In the genomic region with DNA sequence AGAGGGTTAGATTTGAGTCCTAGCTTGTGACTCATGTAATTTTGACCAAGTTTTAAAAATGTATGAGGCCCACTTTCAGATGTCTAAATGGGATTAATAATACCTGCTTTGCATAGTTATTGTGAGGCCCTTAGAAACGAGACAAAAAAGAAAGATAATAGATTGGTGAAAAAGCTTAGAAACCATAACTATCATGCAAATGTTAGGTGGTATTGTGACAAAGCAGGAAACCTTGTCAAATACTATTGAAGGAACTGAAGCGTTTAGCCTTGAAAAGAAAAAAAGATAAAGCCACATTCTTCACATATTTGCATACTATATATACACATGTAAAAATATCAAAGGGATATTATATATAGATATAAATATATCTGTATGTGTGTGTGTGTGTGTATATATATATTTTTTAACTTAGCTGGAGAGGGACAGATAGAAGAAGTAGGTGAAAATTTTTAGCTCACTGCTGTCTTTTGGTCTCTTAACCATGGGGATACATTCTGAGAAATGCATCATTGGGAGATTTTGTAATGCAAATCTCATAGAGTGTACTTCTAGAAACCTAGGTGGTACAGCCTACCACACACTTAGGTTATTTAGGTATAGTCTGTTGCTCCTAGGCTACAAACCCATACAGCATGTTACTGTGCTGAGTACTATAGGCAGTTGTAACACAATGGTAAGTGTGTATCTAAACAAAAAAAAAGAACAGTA, we compare ENCODE assay signal across 16 cellular contexts.
DNase-seq lines count a peak whose midpoint lies in the region; ATAC-seq, FAIRE-seq and TF ChIP-seq lines count a peak whose summit lies in the region.
"Had no signal": no experiment of that assay in that cellular context is flagged by ENCODE, and none has a peak within 500 bp of the region (broad histone marks: within the 10 kb centered on the region; RNA-seq: fewer than 3 reads in every experiment).

No MANE protein-coding gene starts in this region.

- H3K9me3 Mint-ChIP-seq in osteocyte (ENCODE audit: unreplicated experiment), result peaks cover 7% of the 10 kb centered on the region

- ATAC-seq in GM18498 (IDR thresholded peaks at IDR 0.05; ENCODE audit: unreplicated experiment), result peak; percentile 86
- ATAC-seq in GM21360 (IDR thresholded peaks at IDR 0.05; ENCODE audit: unreplicated experiment), result peak; percentile 56
- ATAC-seq in HG02981 (IDR thresholded peaks at IDR 0.05; ENCODE audit: unreplicated experiment), result peak; percentile 89
- ATAC-seq: psoas muscle had no signal

- no peak for FAIRE-seq in GM12891 (lab: Jason Lieb, UNC)
- FAIRE-seq: G401.6 had no signal

- H3K27me3 Mint-ChIP-seq in osteocyte (ENCODE audit: unreplicated experiment), result no peaks in the 10 kb centered on the region
- H3K27me3 Mint-ChIP-seq: activated naive CD8-positive, alpha-beta T cell; dendritic cell treated with granulocyte-macrophage colony-stimulating factor and Interleukin-4, amounts not matched to agents 40 ng/mL and 50 ng/mL, for 4 days had no signal

- H3K36me3 Mint-ChIP-seq in osteocyte (ENCODE audit: unreplicated experiment), result peaks cover 6% of the 10 kb centered on the region

- no peak overlapping the region for H3K4me3 Mint-ChIP-seq in osteocyte (ENCODE audit: unreplicated experiment)
- H3K4me3 Mint-ChIP-seq: activated naive CD8-positive, alpha-beta T cell; dendritic cell treated with granulocyte-macrophage colony-stimulating factor and Interleukin-4, amounts not matched to agents 40 ng/mL and 50 ng/mL, for 4 days had no signal

- no peak for TF ChIP-seq CTCF in osteocyte (IDR thresholded peaks at IDR 0.05)

- no peak for TF ChIP-seq POLR2A in GM12891 (IDR thresholded peaks at IDR 0.05; ENCODE audit: low read depth, low read length)

- no peak overlapping the region for H3K27ac Mint-ChIP-seq in osteocyte (ENCODE audit: unreplicated experiment)
- H3K27ac Mint-ChIP-seq: activated naive CD8-positive, alpha-beta T cell; dendritic cell treated with granulocyte-macrophage colony-stimulating factor and Interleukin-4, amounts not matched to agents 40 ng/mL and 50 ng/mL, for 4 days had no signal

- peaks cover 6% of the 10 kb centered on the region for H3K4me1 Mint-ChIP-seq in osteocyte (ENCODE audit: unreplicated experiment)

- DNase-seq in NCI-H526 (lab: John Stamatoyannopoulos, UW) (peak; percentile 61 to 63), NOMO-1 (lab: John Stamatoyannopoulos, UW; ENCODE audit: unreplicated experiment in 2 of 2) (no peak), GM12891 (ENCODE audit: insufficient read length, low spot score) (no peak), osteocyte (ENCODE audit: extremely low spot score, unreplicated experiment) (no peak), HUDEP-2 (lab: John Stamatoyannopoulos, UW; ENCODE audit: unreplicated experiment in 76 of 76) (no peak)
- DNase-seq: activated CD4-positive, alpha-beta T cell treated with anti-CD3 and anti-CD28 coated beads for 48 hours; NCI-H510A treated with DMSO at 0.1 percent for 48 hours; psoas muscle; SK-N-SH; thyroid gland had no signal

TF ChIP-seq in GM12891, 5 proteins besides CTCF, POLR2A, EP300 and RAD21:
- no peak for TF ChIP-seq POLR2AphosphoS5 (IDR thresholded peaks at IDR 0.05; ENCODE audit: low read depth, low read length)
- no peak for TF ChIP-seq SPI1 (IDR thresholded peaks at IDR 0.05; ENCODE audit: low read depth, low read length)
- TF ChIP-seq TAF1 (IDR thresholded peaks at IDR 0.05; ENCODE audit: low read depth, low read length), result no peak
- no peak for TF ChIP-seq POU2F2 (IDR thresholded peaks at IDR 0.05; ENCODE audit: low read depth, low read length)
- TF ChIP-seq PAX5 (IDR thresholded peaks at IDR 0.05; ENCODE audit: insufficient read depth, low read length, severe bottlenecking), result no peak

Comparison
In these comparisons a context has a peak if more than half of its experiments do, and no peak if none do; other contexts are left out.
1. DNase-seq: peak in NCI-H526 (2 of 2); none in NOMO-1 (0 of 2), GM12891 (single experiment), osteocyte (single experiment) and HUDEP-2 (0 of 76).
2. Peak in every context shown above with its lines, with median percentiles within 50 percentile points of each other: ATAC-seq.